In the genomic region with DNA sequence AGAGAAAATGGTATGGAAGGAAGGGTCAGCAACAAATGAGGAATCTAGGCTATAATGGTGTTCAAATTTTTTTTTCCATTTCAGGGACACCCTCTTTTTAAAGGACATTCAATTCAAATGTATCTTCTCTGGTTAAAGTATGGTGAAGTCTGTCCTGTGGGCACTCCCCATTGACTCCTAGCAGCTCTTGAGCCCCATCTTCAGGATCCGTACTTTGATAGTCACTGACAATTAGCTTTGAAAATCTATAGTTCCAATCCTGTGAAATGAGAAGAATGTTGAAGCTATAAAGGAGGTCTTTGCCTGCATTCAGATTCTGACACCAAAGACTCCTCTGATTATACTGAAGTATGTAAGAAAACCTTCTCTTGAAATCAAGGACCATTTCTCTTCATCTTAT, we compare ENCODE assay signal across 16 cellular contexts. TPM values are rescaled to one million over a fixed set of nuclear protein-coding genes. Genes with fewer than 3 reads are reported as not detected.
DNase-seq lines count a peak whose midpoint lies in the region; ATAC-seq and TF ChIP-seq lines count a peak whose summit lies in the region.
"Had no signal": no experiment of that assay in that cellular context is flagged by ENCODE, and none has a peak within 500 bp of the region (broad histone marks: within the 10 kb centered on the region; RNA-seq: fewer than 3 reads in every experiment).

No MANE protein-coding gene starts in this region.

- H3K4me1 Mint-ChIP-seq in osteocyte (ENCODE audit: unreplicated experiment) = no peaks in the 10 kb centered on the region

- H3K27ac ChIP-seq in brain microvascular endothelial cell = no peak overlapping the region
- H3K27ac ChIP-seq: skin epidermis, tibial artery had no signal

- TF ChIP-seq CTCF in brain microvascular endothelial cell (IDR thresholded peaks at IDR 0.05; ENCODE audit: low read depth, low read length, missing control alignments) = peak; percentile 33
- peak; percentile 22 for TF ChIP-seq CTCF in osteocyte (IDR thresholded peaks at IDR 0.05)
- TF ChIP-seq CTCF in lower leg skin (IDR thresholded peaks at IDR 0.05) = no peak

- H3K4me3 Mint-ChIP-seq in osteocyte (ENCODE audit: unreplicated experiment) = no peak overlapping the region
- H3K4me3 Mint-ChIP-seq: natural killer cell treated with Interleukin-12 subunit alpha and Interleukin-12 subunit beta and Interleukin-15 and Interleukin-18, amount 100 ng/mL, for 72 hours had no signal

- ATAC-seq in GM21447 (IDR thresholded peaks at IDR 0.05; ENCODE audit: unreplicated experiment) = no peak
- no peak for ATAC-seq in GM21381 (IDR thresholded peaks at IDR 0.05; ENCODE audit: unreplicated experiment)
- ATAC-seq: natural killer cell treated with Interleukin-12 subunit alpha and Interleukin-12 subunit beta and Interleukin-15 and Interleukin-18, amount 100 ng/mL, for 72 hours had no signal

- in situ Hi-C loops in brain microvascular endothelial cell (cut with HindIII; ENCODE audit: low pct_ligation_motif_present, low sequenced_read_pairs) = no loop called here

- H3K36me3 Mint-ChIP-seq in osteocyte (ENCODE audit: unreplicated experiment) = no peaks in the 10 kb centered on the region
- H3K36me3 Mint-ChIP-seq: natural killer cell treated with Interleukin-12 subunit alpha and Interleukin-12 subunit beta and Interleukin-15 and Interleukin-18, amount 100 ng/mL, for 72 hours had no signal

- H3K27me3 Mint-ChIP-seq in osteocyte (ENCODE audit: unreplicated experiment) = peaks cover 5% of the 10 kb centered on the region
- H3K27me3 Mint-ChIP-seq: natural killer cell treated with Interleukin-12 subunit alpha and Interleukin-12 subunit beta and Interleukin-15 and Interleukin-18, amount 100 ng/mL, for 72 hours had no signal

- no peaks in the 10 kb centered on the region for H3K27me3 ChIP-seq in brain microvascular endothelial cell (replicated peaks)
- H3K27me3 ChIP-seq: tibial artery had no signal

- H3K27ac Mint-ChIP-seq in osteocyte (ENCODE audit: unreplicated experiment) = no peak overlapping the region
- H3K27ac Mint-ChIP-seq: natural killer cell treated with Interleukin-12 subunit alpha and Interleukin-12 subunit beta and Interleukin-15 and Interleukin-18, amount 100 ng/mL, for 72 hours had no signal

- no peak overlapping the region for H3K4me3 ChIP-seq in brain microvascular endothelial cell (ENCODE audit: low read depth, low read length)
- no peak overlapping the region for H3K4me3 ChIP-seq in lower leg skin (ENCODE audit: low read depth, poor library complexity, severe bottlenecking)
- H3K4me3 ChIP-seq: skin epidermis, tibial artery had no signal

- H3K9me3 Mint-ChIP-seq in osteocyte (ENCODE audit: unreplicated experiment) = no peaks in the 10 kb centered on the region

- no peaks in the 10 kb centered on the region for H3K36me3 ChIP-seq in brain microvascular endothelial cell (replicated peaks)
- H3K36me3 ChIP-seq: tibial artery had no signal

- no peak for TF ChIP-seq POLR2A in lower leg skin (IDR thresholded peaks at IDR 0.05)

- WGBS in lower leg skin, 2 donors = 48 to 77% methylated on average over 1 of the region's 1 CpG

- DNase-seq in DMS153 treated with DMSO at 0.1 percent for 48 hours (lab: John Stamatoyannopoulos, UW; ENCODE audit: unreplicated experiment) = peak; percentile 11
- DNase-seq in DMS153 (lab: John Stamatoyannopoulos, UW) = no peak
- peak; percentile 15 for DNase-seq in NCI-H146 (lab: John Stamatoyannopoulos, UW)
- DNase-seq in brain microvascular endothelial cell = no peak
- no peak for DNase-seq in osteocyte (ENCODE audit: extremely low spot score, unreplicated experiment)
- DNase-seq in lower leg skin (ENCODE audit: low spot score in 2 of 2) = no peak
- DNase-seq: 8988T; activated CD8-positive, alpha-beta memory T cell treated with anti-CD3 and anti-CD28 coated beads for 24 hours; activated naive CD4-positive, alpha-beta T cell treated with anti-CD3 and anti-CD28 coated beads, Interleukin-2, amount 50 U/mL, for 16 hours; kidney; MV-4-11; tibial artery had no signal

- intact Hi-C loops in lower leg skin (cut with DNase I; ENCODE audit: low total_unique reads) = no loop called here

RNA-seq across cellular contexts. Expression of a gene that starts 43.3 kb away (rescaled TPM):
- total RNA-seq in osteocyte = 0.13 TPM in 1 of 2 replicates, not detected in the other
- not detected for total RNA-seq in lower leg skin
- total RNA-seq: natural killer cell treated with Interleukin-12 subunit alpha and Interleukin-12 subunit beta and Interleukin-15 and Interleukin-18, amount 100 ng/mL, for 72 hours had no signal

Comparison
In these comparisons a context has a peak if more than half of its experiments do, and no peak if none do; other contexts are left out.
1. DNase-seq: peak in DMS153 treated with DMSO at 0.1 percent for 48 hours (single experiment) and NCI-H146 (single experiment); none in DMS153 (single experiment), brain microvascular endothelial cell (single experiment), osteocyte (single experiment) and lower leg skin (0 of 2).
2. CTCF ChIP-seq: peak in brain microvascular endothelial cell (single experiment) and osteocyte (single experiment); none in lower leg skin (0 of 3).